In genomic region chr2:73260338-73260984, GRCh38 we compare ENCODE assay signal across 9 cellular contexts. TPM values are rescaled to one million over a fixed set of nuclear protein-coding genes. Genes with fewer than 3 reads are reported as not detected.
DNase-seq lines count a peak whose midpoint lies in the region; ATAC-seq and TF ChIP-seq lines count a peak whose summit lies in the region.
"Had no signal": no experiment of that assay in that cellular context is flagged by ENCODE, and none has a peak within 500 bp of the region (broad histone marks: within the 10 kb centered on the region; RNA-seq: fewer than 3 reads in every experiment).

No MANE protein-coding gene starts in this region.

- H3K27me3 ChIP-seq in A673 (replicated peaks; ENCODE audit: insufficient read depth, low read depth, low read length, poor library complexity) (no peaks in the 10 kb centered on the region), GM23338 (ENCODE audit: insufficient read depth) (no peaks in the 10 kb centered on the region), transverse colon (no peaks in the 10 kb centered on the region)

- no peak for TF ChIP-seq EP300 in transverse colon (IDR thresholded peaks at IDR 0.05; ENCODE audit: low read depth)

- no peaks in the 10 kb centered on the region for H3K79me2 ChIP-seq in GM23338 (replicated peaks; ENCODE audit: insufficient read depth)

- no peak for DNase-seq in A673 (ENCODE audit: low spot score)
- DNase-seq in GM23338 (ENCODE audit: low spot score) = peak; percentile 80
- DNase-seq in UCSD-AML1 (lab: John Stamatoyannopoulos, UW; ENCODE audit: unreplicated experiment) = peak; percentile 62
- DNase-seq in left cardiac atrium = no peak
- DNase-seq in transverse colon = peak; percentile 22
- DNase-seq in H4 (ENCODE audit: low spot score) = no peak

- H3K27ac ChIP-seq in A673 (ENCODE audit: low read depth, low read length, poor library complexity, severe bottlenecking) (no peak overlapping the region), GM23338 (ENCODE audit: low read depth) (no peak overlapping the region), transverse colon (no peak overlapping the region)

- H3K36me3 Mint-ChIP-seq in GM23338 (ENCODE audit: low read depth) = peaks cover 13% of the 10 kb centered on the region

- no peak overlapping the region for H3K27ac Mint-ChIP-seq in GM23338
- H3K27ac Mint-ChIP-seq: activated naive CD8-positive, alpha-beta T cell had no signal

- 56% methylated on average over 17 of the region's 17 CpGs; no CpG with 5 or more reads in 1 of the 2 donors for WGBS in transverse colon (ENCODE audit: low coverage in 1 of 2), 2 donors

- H3K9me3 Mint-ChIP-seq in GM23338 = no peaks in the 10 kb centered on the region

- TF ChIP-seq CTCF in A673 (conservative IDR thresholded peaks at IDR 0.05; ENCODE audit: low read depth, low read length) (peak; percentile 22; the same call in 1 of the 2 replicates), GM23338 (conservative IDR thresholded peaks at IDR 0.05; ENCODE audit: low read depth in 2 of 2) (peak; percentile 54 to 81), transverse colon (IDR thresholded peaks at IDR 0.05) (peak in 2 of 5 experiments; percentile 20 to 27)

- POLR2A ChIA-PET in A673 (lab: Charles Lee; ENCODE audit: low non-redundant PET) = no interaction called here

- in situ Hi-C loops in transverse colon (cut with MboI; ENCODE audit: low pct_ligation_motif_present in 1 of 4, low pct_unique_long_range_greater_than_20kb in 1 of 4, low sequenced_read_pairs in 3 of 4) = no loop called here

- H3K27me3 Mint-ChIP-seq in GM23338 (ENCODE audit: insufficient read depth, low read depth, poor library complexity) = peaks cover 12% of the 10 kb centered on the region
- H3K27me3 Mint-ChIP-seq: activated naive CD8-positive, alpha-beta T cell had no signal

- TF ChIP-seq POLR2A in transverse colon (IDR thresholded peaks at IDR 0.05) = no peak

- CTCF ChIA-PET in A673 (lab: Charles Lee) = no interaction called here

- H3K4me3 ChIP-seq in A673 (ENCODE audit: low read depth, low read length, poor library complexity, severe bottlenecking) = no peak overlapping the region
- no peak overlapping the region for H3K4me3 ChIP-seq in GM23338
- H3K4me3 ChIP-seq in transverse colon = no peak overlapping the region

- no TSS peak for BruUV-seq in A673 (replicated peaks; lab: Mats Ljungman, UMichigan)

- H3F3A ChIP-seq in GM23338 (replicated peaks; ENCODE audit: low read depth) = no peaks in the 10 kb centered on the region

- H4K20me1 ChIP-seq in GM23338 (replicated peaks; ENCODE audit: insufficient read depth) = peaks cover 6% of the 10 kb centered on the region

- no peak overlapping the region for H3K4me3 Mint-ChIP-seq in GM23338
- H3K4me3 Mint-ChIP-seq: activated naive CD8-positive, alpha-beta T cell had no signal

- ATAC-seq in GM23338 = peak; percentile 78
- ATAC-seq in left cardiac atrium = peak; percentile 56 to 66
- no peak for ATAC-seq in HG03097 (IDR thresholded peaks at IDR 0.05; ENCODE audit: low FRiP score, unreplicated experiment)
- ATAC-seq in HG03135 (IDR thresholded peaks at IDR 0.05; ENCODE audit: unreplicated experiment) = no peak

- H2AFZ ChIP-seq in GM23338 = no peak overlapping the region

- no peaks in the 10 kb centered on the region for H3K9me2 ChIP-seq in GM23338 (ENCODE audit: insufficient read depth)

- H3K9me3 ChIP-seq in A673 (ENCODE audit: low read depth, low read length, poor library complexity, severe bottlenecking) = no peaks in the 10 kb centered on the region
- no peaks in the 10 kb centered on the region for H3K9me3 ChIP-seq in transverse colon

- peaks cover 7% of the 10 kb centered on the region for H3K36me3 ChIP-seq in A673 (ENCODE audit: insufficient read depth, low read length, poor library complexity, severe bottlenecking)
- no peaks in the 10 kb centered on the region; the same call in 1 of the 2 replicates for H3K36me3 ChIP-seq in GM23338 (ENCODE audit: insufficient read depth)
- H3K36me3 ChIP-seq in transverse colon = no peaks in the 10 kb centered on the region

- no peaks in the 10 kb centered on the region for H3K4me1 ChIP-seq in A673 (ENCODE audit: insufficient read depth, low read length, poor library complexity, severe bottlenecking)
- peaks cover 11% of the 10 kb centered on the region for H3K4me1 ChIP-seq in GM23338 (ENCODE audit: insufficient read depth)
- no peaks in the 10 kb centered on the region for H3K4me1 ChIP-seq in transverse colon

- H3K4me2 ChIP-seq in GM23338 = no peak overlapping the region

- intact Hi-C loops in A673 (cut with micrococcal nuclease; ENCODE audit: unreplicated experiment) = no loop called here
- intact Hi-C loops in left cardiac atrium (cut with DNase I) = no loop called here
- intact Hi-C loops in transverse colon (cut with DNase I; ENCODE audit: low total_unique reads) = no loop called here

- H3K4me1 Mint-ChIP-seq in GM23338 = peaks cover 15% of the 10 kb centered on the region; the same call in 2 of the 3 replicates

TF ChIP-seq in GM23338, 12 proteins besides CTCF, POLR2A, EP300 and RAD21 (continues in another document):
- no peak for TF ChIP-seq STAT1 (IDR thresholded peaks at IDR 0.05; ENCODE audit: unreplicated experiment)
- no peak for TF ChIP-seq ZNF331 (CRISPR knock-in tag; IDR thresholded peaks at IDR 0.05; ENCODE audit: low read depth)
- no peak for TF ChIP-seq EZH2 (IDR thresholded peaks at IDR 0.05; ENCODE audit: low read depth, unreplicated experiment)

RNA-seq across cellular contexts. Expression of gene FBXO41, which starts 23.8 kb away (rescaled TPM):
- 8.6 and 11.5 TPM in 2 replicates for total RNA-seq in A673 (2021)
- 13.8 and 16.5 TPM in 2 replicates for total RNA-seq in GM23338 (2014; rRNA removed; shearing (Covaris generic))
- 3.1 and 3.5 TPM in 2 replicates for polyA plus RNA-seq in GM23338 (2016; fragmentation: Nextera tagmentation; extraction: Ambion mirVana)
- total RNA-seq in left cardiac atrium = 1 to 10 TPM; 2.0 to 2.3 TPM
- total RNA-seq in transverse colon = 1 to 10 TPM; 1.4 to 10.0 (median 5.7) TPM
- 0.99 and 2.3 TPM in 2 replicates for total RNA-seq in H4 (2014; rRNA removed; shearing (Covaris generic))

RNA-seq across cellular contexts. Expression of gene CCT7, which starts 26.4 kb away (rescaled TPM):
- total RNA-seq in A673 (2021) = 627 and 648 TPM in 2 replicates
- 516 and 642 TPM in 2 replicates for total RNA-seq in GM23338 (2014; rRNA removed; shearing (Covaris generic))
- polyA plus RNA-seq in GM23338 (2016; fragmentation: Nextera tagmentation; extraction: Ambion mirVana) = 269 and 287 TPM in 2 replicates
- total RNA-seq in left cardiac atrium = 100 to 1,000 TPM; 181 to 184 TPM
- 100 to 1,000 TPM in 3 of 4 donors, 10 to 100 TPM in 1; 87.9 to 171 (median 116) TPM for total RNA-seq in transverse colon
- 534 and 543 TPM in 2 replicates for total RNA-seq in H4 (2014; rRNA removed; shearing (Covaris generic))

RNA-seq across cellular contexts. Expression of gene PRADC1, which starts 27.4 kb away (rescaled TPM):
- total RNA-seq in A673 (2021) (17.7 and 20.0 TPM in 2 replicates), left cardiac atrium (10 to 100 TPM; 76.2 to 79.6 TPM), transverse colon (10 to 100 TPM; 44.3 to 77.1 (median 61.8) TPM)
- total RNA-seq in GM23338 (2014; rRNA removed; shearing (Covaris generic)) = 6.5 and 8.6 TPM in 2 replicates
- polyA plus RNA-seq in GM23338 (2016; fragmentation: Nextera tagmentation; extraction: Ambion mirVana) = 6.8 and 8.3 TPM in 2 replicates
- total RNA-seq in H4 (2014; rRNA removed; shearing (Covaris generic)) = 26.6 and 49.4 TPM in 2 replicates

RNA-seq across cellular contexts. Expression of gene EGR4, which starts 32.9 kb away (rescaled TPM):
- total RNA-seq in A673 (2021) = 1.9 and 2.0 TPM in 2 replicates
- not detected in 2 replicates for total RNA-seq in GM23338 (2014; rRNA removed; shearing (Covaris generic))
- 0.23 TPM in 1 of 2 replicates, not detected in the other for polyA plus RNA-seq in GM23338 (2016; fragmentation: Nextera tagmentation; extraction: Ambion mirVana)
- not detected for total RNA-seq in left cardiac atrium
- not detected for total RNA-seq in transverse colon
- not detected in 2 replicates for total RNA-seq in H4 (2014; rRNA removed; shearing (Covaris generic))

RNA-seq across cellular contexts. Expression of gene SMYD5, which starts 46.4 kb away (rescaled TPM):
- total RNA-seq in A673 (2021) (54.5 and 57.3 TPM in 2 replicates), left cardiac atrium (10 to 100 TPM; 14.1 to 18.2 TPM), transverse colon (10 to 100 TPM in 3 of 4 donors, 1 to 10 TPM in 1; 6.4 to 16.1 (median 13.4) TPM)
- total RNA-seq in GM23338 (2014; rRNA removed; shearing (Covaris generic)) = 45.8 and 47.3 TPM in 2 replicates
- polyA plus RNA-seq in GM23338 (2016; fragmentation: Nextera tagmentation; extraction: Ambion mirVana) = 17.9 and 20.5 TPM in 2 replicates
- 24.6 and 30.0 TPM in 2 replicates for total RNA-seq in H4 (2014; rRNA removed; shearing (Covaris generic))

Comparison
In these comparisons a context has a peak if more than half of its experiments do, and no peak if none do; other contexts are left out.
1. DNase-seq: peak in GM23338 (single experiment), UCSD-AML1 (single experiment) and transverse colon (single experiment); none in A673 (single experiment), left cardiac atrium (single experiment) and H4 (single experiment).
2. ATAC-seq: peak in GM23338 (single experiment) and left cardiac atrium (2 of 2); none in HG03097 (single experiment) and HG03135 (single experiment).